8 cellular contexts compared by ENCODE assay signal in the genomic region with DNA sequence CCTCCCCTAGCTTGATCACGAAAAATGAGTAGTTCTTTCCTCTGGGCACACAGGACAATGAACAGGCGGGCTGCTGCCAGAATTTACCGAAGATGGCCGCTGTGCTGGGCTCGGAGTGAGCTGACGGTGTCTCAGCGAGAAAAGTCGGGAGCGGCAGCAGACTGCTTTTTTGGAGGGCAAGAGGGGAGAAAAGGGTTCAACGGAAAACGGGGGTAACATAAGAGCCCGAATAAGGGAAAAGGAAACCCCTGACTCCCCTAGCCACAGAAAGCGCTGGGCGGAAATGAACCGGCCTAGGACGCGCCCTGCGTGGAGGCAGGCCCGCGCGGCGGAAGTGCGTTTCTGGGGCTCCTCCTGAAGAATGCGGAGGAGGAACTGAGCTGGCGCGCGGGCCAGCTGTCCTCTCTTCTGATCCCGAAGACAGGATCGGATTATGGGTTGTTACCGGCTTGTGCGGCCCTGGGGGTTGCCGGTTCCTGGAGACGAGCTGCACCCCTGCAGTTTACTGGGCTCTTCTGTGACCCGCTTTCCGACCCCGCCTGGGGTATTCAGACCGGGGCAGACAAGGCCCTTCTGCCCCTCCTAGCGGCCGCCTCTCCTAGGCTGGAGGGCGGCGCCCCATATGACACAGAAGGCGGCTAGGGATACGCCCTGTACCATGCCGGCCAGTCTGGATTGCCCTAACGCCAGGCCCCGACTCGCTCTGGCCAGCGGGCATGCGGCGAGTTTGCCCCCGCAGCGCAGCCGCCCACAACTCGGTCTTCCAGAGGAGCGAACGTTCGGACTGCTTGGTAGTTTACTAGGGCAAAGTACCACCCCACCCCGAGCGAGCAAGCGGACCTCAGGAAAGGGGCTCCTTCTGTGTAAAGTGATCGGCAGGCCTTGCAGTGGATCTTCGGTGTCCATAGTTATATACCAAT. TPM values are rescaled to one million over a fixed set of nuclear protein-coding genes. Genes with fewer than 3 reads are reported as not detected.
DNase-seq lines count a peak whose midpoint lies in the region; ATAC-seq and TF ChIP-seq lines count a peak whose summit lies in the region.

No MANE protein-coding gene starts in this region.

- H3K4me1 Mint-ChIP-seq in chondrocyte (ENCODE audit: low read depth): peaks cover 82% of the 10 kb centered on the region

- H3K27ac Mint-ChIP-seq in chondrocyte (ENCODE audit: unreplicated experiment): peak overlapping the region; percentile 100

- H3K36me3 Mint-ChIP-seq in chondrocyte (ENCODE audit: low read depth): no peaks in the 10 kb centered on the region

- peak; percentile 73 for ATAC-seq in GM18870 (IDR thresholded peaks at IDR 0.05; ENCODE audit: unreplicated experiment)
- peak; percentile 90 for ATAC-seq in HG03108 (IDR thresholded peaks at IDR 0.05; ENCODE audit: unreplicated experiment)

- no peaks in the 10 kb centered on the region for H3K9me3 Mint-ChIP-seq in chondrocyte (ENCODE audit: low read depth)

- peak overlapping the region; percentile 57 for H3K4me3 ChIP-seq in AG09309 (ENCODE audit: control insufficient read depth, low read depth, low read length)

- peak overlapping the region; percentile 96 for H3K27ac ChIP-seq in layer of hippocampus (ENCODE audit: low read depth, low read length)

- no peak for DNase-seq in AG09309 (ENCODE audit: low read depth)
- DNase-seq in NCI-H345 (lab: John Stamatoyannopoulos, UW): peak; percentile 85
- peak; percentile 84 for DNase-seq in activated CD4-positive, CD25-positive, alpha-beta regulatory T cell treated with anti-CD3 and anti-CD28 coated beads, Interleukin-2, amount 50 U/mL, for 72 hours
- peak; percentile 93 for DNase-seq in chondrocyte (ENCODE audit: low spot score)
- peak; percentile 73 to 78 for DNase-seq in stimulated activated CD4-positive, alpha-beta T cell treated with anti-CD3 and anti-CD28 coated beads, Interleukin-1b, Interleukin-23, amount 100 ng/mL, for 4 hours (ENCODE audit: low read depth in 2 of 2)

- H3K27me3 Mint-ChIP-seq in chondrocyte (ENCODE audit: low read depth): no peaks in the 10 kb centered on the region

- H3K27me3 ChIP-seq in layer of hippocampus (ENCODE audit: control insufficient read depth, insufficient read depth, low read length): no peaks in the 10 kb centered on the region

- peak; percentile 55 for TF ChIP-seq CTCF in AG09309 (IDR thresholded peaks at IDR 0.05; ENCODE audit: control insufficient read depth, insufficient read depth, low read depth, low read length, missing control alignments)
- TF ChIP-seq CTCF in chondrocyte (IDR thresholded peaks at IDR 0.05): peak; percentile 78

- peak overlapping the region; percentile 97 for H3K4me3 Mint-ChIP-seq in chondrocyte (ENCODE audit: unreplicated experiment)

RNA-seq across cellular contexts. Expression of a gene that starts 30.1 kb away (rescaled TPM):
- 59.6 to 63.1 TPM (median 59.9 TPM) in 3 replicates for total RNA-seq in chondrocyte
